ENCODE assay signal across 1 cellular context in genomic region chr5:136141561-136141960, GRCh38.
TF ChIP-seq lines count a peak whose summit lies in the region.

No MANE protein-coding gene starts in this region.

TF ChIP-seq in SK-N-SH treated with all-trans-retinoic acid at 6 μM for 48 hours, 23 proteins besides CTCF, POLR2A, EP300 and RAD21 (continued from another document):
- TF ChIP-seq CREB5 (CRISPR knock-in tag; IDR thresholded peaks at IDR 0.05; ENCODE audit: low read depth): no peak
- TF ChIP-seq TCF4 (CRISPR knock-in tag; IDR thresholded peaks at IDR 0.05; ENCODE audit: borderline replicate concordance): no peak
TF ChIP-seq in SK-N-SH treated with all-trans-retinoic acid at 6 μM for 48 hours: peak in this region for 0.
